In the genomic region with DNA sequence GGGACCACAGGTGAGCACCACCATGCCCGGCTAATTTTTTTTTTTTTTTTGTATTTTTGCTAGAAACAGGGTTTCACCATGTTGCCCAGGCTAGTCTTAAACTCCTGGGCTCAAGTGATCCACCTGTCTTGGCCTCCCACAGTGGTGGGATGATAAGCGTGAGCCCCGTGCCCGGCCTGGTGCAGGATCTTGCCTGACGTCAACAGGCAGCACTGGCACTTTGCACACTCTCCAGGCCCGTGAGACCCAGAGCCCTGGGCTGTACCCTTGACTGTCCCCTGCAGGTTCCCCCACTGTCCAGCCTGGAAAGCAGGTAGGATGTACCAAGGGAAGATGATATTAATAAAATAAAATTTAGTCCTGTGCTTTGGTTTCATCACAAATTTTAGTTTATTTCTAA, we compare ENCODE assay signal across 23 cellular contexts. TPM values are rescaled to one million over a fixed set of nuclear protein-coding genes. Genes with fewer than 3 reads are reported as not detected.
"Had no signal": no experiment of that assay in that cellular context is flagged by ENCODE, and none has a peak within 500 bp of the region (broad histone marks: within the 10 kb centered on the region; RNA-seq: fewer than 3 reads in every experiment).

No MANE protein-coding gene starts in this region.

- H3K36me3 Mint-ChIP-seq: naive B cell had no signal

- H3K9me3 Mint-ChIP-seq: activated CD4-positive, alpha-beta T cell treated with anti-CD3 and anti-CD28 coated beads, Interleukin-2, amount 10 ng/mL, durations not matched to agents 7 days and 5 days; central memory CD8-positive, alpha-beta T cell; naive B cell; neural crest cell had no signal

- DNase-seq: activated CD4-positive, alpha-beta T cell treated with anti-CD3 and anti-CD28 coated beads, Interleukin-2, amount 10 ng/mL, durations not matched to agents 7 days and 5 days; activated CD8-positive, alpha-beta memory T cell treated with anti-CD3 and anti-CD28 coated beads for 24 hours; activated CD8-positive, alpha-beta memory T cell treated with anti-CD3 and anti-CD28 coated beads, Interleukin-2, amount 50 U/mL, for 48 hours; activated effector memory CD4-positive, alpha-beta T cell treated with Interleukin-2 at 50 U/mL for 16 hours; activated naive CD4-positive, alpha-beta T cell treated with anti-CD3 and anti-CD28 coated beads, Interleukin-2, amount 50 U/mL, for 16 hours; activated T-cell treated with anti-CD3 and anti-CD28 coated beads, Interleukin-2, amount 50 U/mL, for 48 hours; effector CD4-positive, alpha-beta T cell; hypothalamus; left lung; mammary epithelial cell; mucosa of descending colon; naive B cell; psoas muscle; stimulated activated CD4-positive, alpha-beta T cell treated with anti-CD3 and anti-CD28 coated beads, Interleukin-4, amount 100 ng/mL, for 1 hour; stomach; T1000; testis had no signal

- H3K4me1 Mint-ChIP-seq: central memory CD8-positive, alpha-beta T cell had no signal

- H3K27ac Mint-ChIP-seq: activated CD4-positive, alpha-beta T cell treated with anti-CD3 and anti-CD28 coated beads, Interleukin-2, amount 10 ng/mL, durations not matched to agents 7 days and 5 days; naive B cell had no signal

- H3K36me3 ChIP-seq: left lung, stomach, upper lobe of left lung had no signal

- ATAC-seq: mucosa of descending colon, psoas muscle, sciatic nerve had no signal

- H3K4me3 Mint-ChIP-seq: activated CD4-positive, alpha-beta T cell treated with anti-CD3 and anti-CD28 coated beads, Interleukin-2, amount 10 ng/mL, durations not matched to agents 7 days and 5 days; central memory CD8-positive, alpha-beta T cell; naive B cell; neural crest cell had no signal

- H3K4me2 ChIP-seq: smooth muscle cell had no signal

- H3K27ac ChIP-seq: left lung, psoas muscle, stomach, testis, upper lobe of left lung had no signal

- H3K27me3 ChIP-seq: testis, upper lobe of left lung had no signal

- H3K4me1 ChIP-seq: psoas muscle had no signal

- H3K4me3 ChIP-seq: left lung, mucosa of descending colon, psoas muscle, smooth muscle cell, stomach, testis, upper lobe of left lung had no signal

RNA-seq across cellular contexts. Expression of a gene that starts 51.7 kb away (rescaled TPM):
- total RNA-seq: activated CD4-positive, alpha-beta T cell treated with anti-CD3 and anti-CD28 coated beads, Interleukin-2, amount 10 ng/mL, durations not matched to agents 7 days and 5 days; neural crest cell had no signal
- polyA plus RNA-seq: keratinocyte, mammary epithelial cell had no signal

RNA-seq across cellular contexts. Expression of a gene that starts 56.2 kb away (rescaled TPM):
- total RNA-seq: psoas muscle, stomach had no signal
- polyA plus RNA-seq: keratinocyte, stomach had no signal
